ENCODE assay signal across 26 cellular contexts in the genomic region with DNA sequence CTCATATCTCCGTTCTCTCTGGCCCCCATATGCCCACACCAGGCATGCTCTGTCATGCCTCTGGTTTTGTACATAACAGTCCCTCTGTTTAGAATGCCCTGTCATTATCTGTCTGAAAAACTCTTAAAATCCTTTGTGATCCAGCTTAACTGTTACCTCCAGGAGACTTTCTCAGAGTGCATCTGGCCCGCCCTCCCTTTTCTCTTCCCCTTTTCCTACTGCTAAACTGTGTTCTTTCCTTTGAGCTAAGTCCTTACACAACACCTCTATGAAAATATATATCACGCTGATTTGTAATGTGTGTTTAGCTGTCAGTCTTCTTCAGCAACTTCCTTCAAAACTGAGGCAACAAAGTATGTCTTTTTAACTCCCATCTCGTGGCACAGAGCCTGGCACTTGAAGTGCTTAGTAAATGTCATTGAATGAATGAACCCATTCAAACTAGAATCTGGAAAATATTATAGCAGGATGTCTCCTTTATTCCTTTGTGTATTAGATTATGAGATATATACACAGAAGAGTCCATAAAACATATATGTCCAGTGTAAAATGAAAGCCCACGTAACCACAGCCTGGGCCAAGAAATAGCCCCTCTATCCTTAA.
DNase-seq lines count a peak whose midpoint lies in the region; ATAC-seq and TF ChIP-seq lines count a peak whose summit lies in the region.
"Had no signal": no experiment of that assay in that cellular context is flagged by ENCODE, and none has a peak within 500 bp of the region (broad histone marks: within the 10 kb centered on the region; RNA-seq: fewer than 3 reads in every experiment).

No MANE protein-coding gene starts in this region.

- TF ChIP-seq POLR2A in NB4 (IDR thresholded peaks at IDR 0.05; ENCODE audit: extremely low read depth, insufficient read length) = no peak

- POLR2A ChIA-PET in naive thymus-derived CD4-positive, alpha-beta T cell (lab: Charles Lee) = no interaction called here
- POLR2A ChIA-PET in T-cell (lab: Charles Lee) = no interaction called here

- H3K4me3 Mint-ChIP-seq in naive thymus-derived CD4-positive, alpha-beta T cell = no peak overlapping the region
- H3K4me3 Mint-ChIP-seq in T-cell = no peak overlapping the region
- H3K4me3 Mint-ChIP-seq: activated CD4-positive, alpha-beta memory T cell treated with anti-CD3 and anti-CD28 coated beads, Interleukin-2, amount 10 ng/mL, durations not matched to agents 7 days and 5 days; memory B cell had no signal

- intact Hi-C loops in naive thymus-derived CD4-positive, alpha-beta T cell (cut with micrococcal nuclease) = no loop called here

- no peaks in the 10 kb centered on the region for H3K9me3 ChIP-seq in naive thymus-derived CD4-positive, alpha-beta T cell (ENCODE audit: control insufficient read depth in 2 of 3, low read length in 3 of 3)
- H3K9me3 ChIP-seq: gastrocnemius medialis, right lobe of liver had no signal

- H3K27me3 ChIP-seq in naive thymus-derived CD4-positive, alpha-beta T cell (ENCODE audit: control insufficient read depth in 2 of 2, insufficient read depth in 2 of 2, low read length in 2 of 2) = no peaks in the 10 kb centered on the region
- H3K27me3 ChIP-seq: cardiac muscle cell, gastrocnemius medialis, right lobe of liver had no signal

- in situ Hi-C loops in SK-MEL-5 (cut with HindIII; ENCODE audit: low pct_unique_long_range_greater_than_20kb, low sequenced_read_pairs) = no loop called here

- TF ChIP-seq CTCF in NB4 (IDR thresholded peaks at IDR 0.05; ENCODE audit: low read depth, low read length) = no peak

- H3K27ac ChIP-seq in naive thymus-derived CD4-positive, alpha-beta T cell (ENCODE audit: low read depth, low read length) = no peak overlapping the region
- H3K27ac ChIP-seq: C4-2B, cardiac muscle cell, gastrocnemius medialis, PC-9, right lobe of liver had no signal

- peak overlapping the region in 1 of 9 donors; percentile 32 for H3K27ac Mint-ChIP-seq in naive thymus-derived CD4-positive, alpha-beta T cell
- no peak overlapping the region for H3K27ac Mint-ChIP-seq in T-cell
- H3K27ac Mint-ChIP-seq: activated CD4-positive, alpha-beta memory T cell treated with anti-CD3 and anti-CD28 coated beads, Interleukin-2, amount 10 ng/mL, durations not matched to agents 7 days and 5 days; memory B cell; progenitor cell of endocrine pancreas had no signal

- H3K36me3 Mint-ChIP-seq in naive thymus-derived CD4-positive, alpha-beta T cell = peaks cover 0 to 4% (median 0%) of the 10 kb centered on the region in 5 donors
- no peaks in the 10 kb centered on the region for H3K36me3 Mint-ChIP-seq in T-cell
- H3K36me3 Mint-ChIP-seq: memory B cell had no signal

- no peaks in the 10 kb centered on the region for H3K36me3 ChIP-seq in naive thymus-derived CD4-positive, alpha-beta T cell (ENCODE audit: control insufficient read depth in 2 of 3, insufficient read depth in 3 of 3, low read length in 3 of 3)
- H3K36me3 ChIP-seq: cardiac muscle cell, gastrocnemius medialis, right lobe of liver had no signal

- H3K9me3 Mint-ChIP-seq in naive thymus-derived CD4-positive, alpha-beta T cell = peaks cover 0 to 3% (median 0%) of the 10 kb centered on the region in 11 donors
- H3K9me3 Mint-ChIP-seq in T-cell = no peaks in the 10 kb centered on the region
- H3K9me3 Mint-ChIP-seq: activated CD4-positive, alpha-beta memory T cell treated with anti-CD3 and anti-CD28 coated beads, Interleukin-2, amount 10 ng/mL, durations not matched to agents 7 days and 5 days; memory B cell had no signal

- peak; percentile 48 for ATAC-seq in naive thymus-derived CD4-positive, alpha-beta T cell
- ATAC-seq in T-cell (replicated peaks in 1 of 4) = no peak
- ATAC-seq in HG03521 (IDR thresholded peaks at IDR 0.05; ENCODE audit: unreplicated experiment) = no peak
- ATAC-seq: gastrocnemius medialis, GM12878, left cardiac atrium, right lobe of liver had no signal

- H3K4me1 ChIP-seq in naive thymus-derived CD4-positive, alpha-beta T cell (ENCODE audit: control insufficient read depth in 2 of 2, insufficient read depth in 2 of 2, low read length in 2 of 2) = no peaks in the 10 kb centered on the region
- H3K4me1 ChIP-seq: right lobe of liver had no signal

- H3K4me3 ChIP-seq in NB4 (ENCODE audit: low read depth, low read length) = no peak overlapping the region
- no peak overlapping the region for H3K4me3 ChIP-seq in naive thymus-derived CD4-positive, alpha-beta T cell (ENCODE audit: low read length)
- H3K4me3 ChIP-seq: cardiac muscle cell, gastrocnemius medialis, GM12878, PC-9, right lobe of liver had no signal

- CTCF ChIA-PET in naive thymus-derived CD4-positive, alpha-beta T cell (lab: Charles Lee) = interaction anchor here (0.6 to 1.3 kb wide), 3 partner anchors 21 to 176 kb away, joined by 3 to 4 read pairs (median 3); no protein-coding TSS in a partner anchor
- CTCF ChIA-PET in T-cell (lab: Charles Lee) = no interaction called here

- peaks cover 0 to 12% (median 0%) of the 10 kb centered on the region in 7 donors for H3K4me1 Mint-ChIP-seq in naive thymus-derived CD4-positive, alpha-beta T cell
- no peaks in the 10 kb centered on the region for H3K4me1 Mint-ChIP-seq in T-cell
- H3K4me1 Mint-ChIP-seq: activated CD4-positive, alpha-beta memory T cell treated with anti-CD3 and anti-CD28 coated beads, Interleukin-2, amount 10 ng/mL, durations not matched to agents 7 days and 5 days had no signal

- no peaks in the 10 kb centered on the region for H3K27me3 Mint-ChIP-seq in naive thymus-derived CD4-positive, alpha-beta T cell
- H3K27me3 Mint-ChIP-seq in T-cell = no peaks in the 10 kb centered on the region
- H3K27me3 Mint-ChIP-seq: activated CD4-positive, alpha-beta memory T cell treated with anti-CD3 and anti-CD28 coated beads, Interleukin-2, amount 10 ng/mL, durations not matched to agents 7 days and 5 days had no signal

- DNase-seq in COLO829 (ENCODE audit: low spot score) = peak; percentile 76
- DNase-seq in NB4 (ENCODE audit: low read depth) = peak; percentile 2
- DNase-seq in SK-MEL-5 (ENCODE audit: low read depth, low spot score) = peak; percentile 99
- DNase-seq in naive thymus-derived CD4-positive, alpha-beta T cell = no peak
- DNase-seq in T-cell = no peak
- DNase-seq in EL = no peak
- DNase-seq: activated CD4-positive, alpha-beta memory T cell treated with anti-CD3 and anti-CD28 coated beads, Interleukin-2, amount 10 ng/mL, durations not matched to agents 7 days and 5 days; activated CD4-positive, alpha-beta T cell treated with anti-CD3 and anti-CD28 coated beads for 1 hour; activated CD8-positive, alpha-beta memory T cell treated with anti-CD3 and anti-CD28 coated beads, Interleukin-2, amount 50 U/mL, for 48 hours; activated naive CD4-positive, alpha-beta T cell treated with anti-CD3 and anti-CD28 coated beads, Interleukin-2, amount 50 U/mL, for 16 hours; gastrocnemius medialis; left cardiac atrium; NCI-H1417 treated with DMSO at 0.1 percent for 48 hours; NCI-H2081 treated with DMSO at 0.1 percent for 48 hours; NCI-H748 treated with DMSO at 0.1 percent for 48 hours; PC-9; right lobe of liver; Right ventricle myocardium superior; stimulated activated CD4-positive, alpha-beta T cell treated with anti-CD3 and anti-CD28 coated beads, Interleukin-12 subunit alpha, Interleukin-12 subunit beta, amount 100 ng/mL, for 4 hours; stimulated activated CD4-positive, alpha-beta T cell treated with anti-CD3 and anti-CD28 coated beads, Interleukin-4, amount 100 ng/mL, for 1 hour had no signal

Comparison
In these comparisons a context has a peak if more than half of its experiments do, and no peak if none do; other contexts are left out.
1. DNase-seq: peak in COLO829 (single experiment), NB4 (single experiment) and SK-MEL-5 (single experiment); none in naive thymus-derived CD4-positive, alpha-beta T cell (0 of 9), T-cell (0 of 34) and EL (single experiment).